Comparison of ENCODE assay signal across 8 cellular contexts in the genomic region with DNA sequence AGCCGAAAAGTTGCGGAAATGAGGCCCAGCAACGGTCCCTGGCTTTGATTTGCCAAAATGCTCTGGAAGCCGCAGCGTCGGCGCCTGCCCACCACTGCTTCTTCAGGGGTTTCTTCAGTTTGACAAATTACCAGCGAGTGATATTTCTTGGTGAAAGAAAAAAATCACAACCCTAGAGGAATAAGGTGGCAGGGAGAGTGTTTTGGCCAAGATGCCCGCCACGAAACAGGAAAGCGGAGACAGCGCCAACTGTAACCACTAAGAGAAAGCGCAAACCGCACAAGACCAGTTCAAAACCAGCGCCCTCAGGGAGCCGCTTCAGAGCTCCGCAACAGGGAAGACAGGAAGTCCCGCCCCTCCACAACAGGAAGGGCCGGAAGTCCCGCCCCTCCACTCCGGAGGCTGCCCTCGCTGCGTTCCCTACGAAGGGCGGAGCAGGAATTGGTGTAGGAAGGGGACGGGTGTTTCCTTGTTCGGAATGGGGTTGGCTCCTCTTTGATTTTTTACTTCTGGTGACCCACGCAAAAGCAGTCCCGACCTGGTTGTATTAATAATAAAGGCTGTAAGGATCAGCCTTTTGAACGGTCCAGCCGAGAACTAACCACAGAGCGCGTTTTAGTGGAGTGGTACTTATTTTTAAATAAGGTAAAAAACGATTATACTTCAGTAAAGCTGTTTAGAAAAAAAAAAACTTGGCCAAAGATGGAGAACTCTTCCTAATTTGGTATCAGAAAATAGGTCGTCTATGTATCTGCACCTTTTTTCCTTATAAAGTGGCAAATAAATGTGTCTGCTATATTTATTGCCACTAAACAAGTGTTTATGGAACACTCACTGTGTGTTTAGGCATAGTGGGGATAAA. TPM values are rescaled to one million over a fixed set of nuclear protein-coding genes. Genes with fewer than 3 reads are reported as not detected.
DNase-seq lines count a peak whose midpoint lies in the region; ATAC-seq and TF ChIP-seq lines count a peak whose summit lies in the region.

A gene with protein sequence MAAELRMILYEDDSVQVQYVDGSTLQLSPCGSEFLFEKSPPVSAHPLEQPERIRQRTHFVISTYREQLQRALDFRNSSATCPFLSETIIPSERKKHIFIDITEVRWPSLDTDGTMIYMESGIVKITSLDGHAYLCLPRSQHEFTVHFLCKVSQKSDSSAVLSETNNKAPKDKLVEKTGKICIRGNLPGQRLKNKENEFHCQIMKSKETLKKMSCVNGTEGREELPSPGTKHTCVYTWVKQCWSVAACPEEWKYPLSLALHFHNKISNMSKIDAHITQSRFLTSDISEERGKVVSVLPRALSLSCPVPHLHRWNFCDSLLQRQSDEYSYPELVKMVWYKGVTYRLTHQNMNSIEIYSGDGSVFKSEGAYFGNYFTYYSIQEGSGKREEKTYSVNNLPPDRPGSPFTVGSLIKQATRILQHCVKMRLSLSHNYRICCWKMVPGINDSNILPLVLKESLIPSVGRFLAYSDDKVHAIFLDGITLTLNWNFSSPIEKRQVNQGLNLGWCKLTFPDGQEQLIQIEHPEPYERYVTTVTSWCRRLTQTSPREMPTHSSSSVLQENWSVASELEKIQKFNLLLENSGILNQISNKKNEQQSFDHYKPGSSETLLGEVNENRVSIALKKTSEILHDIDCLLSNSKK (minus strand): TSS at position 333 of the 862 bp plus-strand sequence. CDS start 5,809 bp downstream, outside the sequence.

- H3K9me3 ChIP-seq in liver (ENCODE audit: control insufficient read depth in 4 of 4, low read length in 3 of 4): no peaks in the 10 kb centered on the region

- H3K36me3 ChIP-seq in liver (ENCODE audit: control insufficient read depth in 4 of 4, insufficient read depth in 3 of 4, low read depth in 1 of 4, low read length in 3 of 4): no peaks in the 10 kb centered on the region

- intact Hi-C loops in CD14-positive monocyte (cut with micrococcal nuclease): no loop called here

- peak within 1 kb of the TSS; percentile 64 to 76 for H3K9ac ChIP-seq in liver (ENCODE audit: low read depth in 1 of 2, low read length in 2 of 2)

- ATAC-seq in GM19395 (IDR thresholded peaks at IDR 0.05; ENCODE audit: unreplicated experiment) (peak; percentile 98), HG03558 (IDR thresholded peaks at IDR 0.05; ENCODE audit: extremely low read depth, unreplicated experiment) (peak; percentile 97)

- H3K4me3 ChIP-seq in liver (ENCODE audit: low read depth in 1 of 3, low read length in 3 of 3): peak within 1 kb of the TSS; percentile 62 to 88 (median 76)

- TF ChIP-seq RAD21 in liver (IDR thresholded peaks at IDR 0.05): peak; percentile 42 to 49

- H3K36me3 Mint-ChIP-seq in CD14-positive monocyte: peaks cover 0 to 3% of the 10 kb centered on the region in 2 donors

- peak within 1 kb of the TSS; percentile 89 to 94 for H3K4me3 Mint-ChIP-seq in CD14-positive monocyte

- H3K9me3 Mint-ChIP-seq in CD14-positive monocyte: peaks cover 0 to 3% (median 0%) of the 10 kb centered on the region in 7 donors

- DNase-seq in CD14-positive monocyte (ENCODE audit: low spot score) (peak; percentile 94), NCI-H748 (lab: John Stamatoyannopoulos, UW; ENCODE audit: unreplicated experiment) (peak; percentile 100), dermis microvascular lymphatic vessel endothelial cell (ENCODE audit: low read depth in 2 of 2) (peak; percentile 90 to 97)
- DNase-seq in activated CD4-positive, alpha-beta T cell treated with anti-CD3 and anti-CD28 coated beads, Interleukin-2, amount 50 U/mL, for 24 hours (ENCODE audit: low read depth in 1 of 2, low spot score in 1 of 2): peak; percentile 89 to 95
- DNase-seq in stimulated activated CD4-positive, alpha-beta T cell treated with anti-CD3 and anti-CD28 coated beads, Interleukin-4, amount 100 ng/mL, for 1 hour: peak; percentile 95

- peak within 1 kb of the TSS; percentile 85 to 94 (median 93) for H3K27ac Mint-ChIP-seq in CD14-positive monocyte

- H3K27ac ChIP-seq in liver (ENCODE audit: low read depth in 1 of 2, low read length in 2 of 2): peak within 1 kb of the TSS; percentile 56 to 68

- under 1% methylated on average over 35 of the region's 35 CpGs for WGBS in liver

- H3K27me3 ChIP-seq in liver (ENCODE audit: control insufficient read depth in 4 of 4, insufficient read depth in 4 of 4, low read length in 3 of 4): no peaks in the 10 kb centered on the region

- H3K27me3 Mint-ChIP-seq in CD14-positive monocyte (ENCODE audit: low read depth in 3 of 3): peaks cover 0 to 3% (median 0%) of the 10 kb centered on the region in 3 donors

- TF ChIP-seq CTCF in CD14-positive monocyte (IDR thresholded peaks at IDR 0.05) (no peak), liver (IDR thresholded peaks at IDR 0.05; ENCODE audit: low read depth, low read length, missing input control) (no peak)

- peaks cover 2 to 16% (median 8%) of the 10 kb centered on the region in 4 donors for H3K4me1 ChIP-seq in liver (ENCODE audit: control insufficient read depth in 4 of 4, insufficient read depth in 4 of 4, low read length in 3 of 4)

- H3K4me1 Mint-ChIP-seq in CD14-positive monocyte: peaks cover 21% of the 10 kb centered on the region

TF ChIP-seq in liver, 16 proteins besides CTCF, POLR2A, EP300 and RAD21:
- TF ChIP-seq, protein P1, sequence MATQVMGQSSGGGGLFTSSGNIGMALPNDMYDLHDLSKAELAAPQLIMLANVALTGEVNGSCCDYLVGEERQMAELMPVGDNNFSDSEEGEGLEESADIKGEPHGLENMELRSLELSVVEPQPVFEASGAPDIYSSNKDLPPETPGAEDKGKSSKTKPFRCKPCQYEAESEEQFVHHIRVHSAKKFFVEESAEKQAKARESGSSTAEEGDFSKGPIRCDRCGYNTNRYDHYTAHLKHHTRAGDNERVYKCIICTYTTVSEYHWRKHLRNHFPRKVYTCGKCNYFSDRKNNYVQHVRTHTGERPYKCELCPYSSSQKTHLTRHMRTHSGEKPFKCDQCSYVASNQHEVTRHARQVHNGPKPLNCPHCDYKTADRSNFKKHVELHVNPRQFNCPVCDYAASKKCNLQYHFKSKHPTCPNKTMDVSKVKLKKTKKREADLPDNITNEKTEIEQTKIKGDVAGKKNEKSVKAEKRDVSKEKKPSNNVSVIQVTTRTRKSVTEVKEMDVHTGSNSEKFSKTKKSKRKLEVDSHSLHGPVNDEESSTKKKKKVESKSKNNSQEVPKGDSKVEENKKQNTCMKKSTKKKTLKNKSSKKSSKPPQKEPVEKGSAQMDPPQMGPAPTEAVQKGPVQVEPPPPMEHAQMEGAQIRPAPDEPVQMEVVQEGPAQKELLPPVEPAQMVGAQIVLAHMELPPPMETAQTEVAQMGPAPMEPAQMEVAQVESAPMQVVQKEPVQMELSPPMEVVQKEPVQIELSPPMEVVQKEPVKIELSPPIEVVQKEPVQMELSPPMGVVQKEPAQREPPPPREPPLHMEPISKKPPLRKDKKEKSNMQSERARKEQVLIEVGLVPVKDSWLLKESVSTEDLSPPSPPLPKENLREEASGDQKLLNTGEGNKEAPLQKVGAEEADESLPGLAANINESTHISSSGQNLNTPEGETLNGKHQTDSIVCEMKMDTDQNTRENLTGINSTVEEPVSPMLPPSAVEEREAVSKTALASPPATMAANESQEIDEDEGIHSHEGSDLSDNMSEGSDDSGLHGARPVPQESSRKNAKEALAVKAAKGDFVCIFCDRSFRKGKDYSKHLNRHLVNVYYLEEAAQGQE (IDR thresholded peaks at IDR 0.05): peak; percentile 75
- TF ChIP-seq JUND (IDR thresholded peaks at IDR 0.05) (no peak), FOXA2 (IDR thresholded peaks at IDR 0.05) (no peak), YY1 (IDR thresholded peaks at IDR 0.05) (peak; percentile 91), RXRA (IDR thresholded peaks at IDR 0.05) (peak in 1 of 2 donors; percentile 11), HNF4A (conservative IDR thresholded peaks at IDR 0.05) (peak in 1 of 2 donors; percentile 4), EGR1 (IDR thresholded peaks at IDR 0.05; ENCODE audit: low read depth in 2 of 2) (peak in 1 of 2 donors; percentile 41), SP1 (IDR thresholded peaks at IDR 0.05) (peak; percentile 42), HNF4G (IDR thresholded peaks at IDR 0.05) (no peak), NR2F2 (IDR thresholded peaks at IDR 0.05) (no peak), FOXA1 (IDR thresholded peaks at IDR 0.05) (peak; percentile 61), GABPA (IDR thresholded peaks at IDR 0.05 in 1 of 2, conservative IDR thresholded peaks at IDR 0.05 in 1 of 2) (peak; percentile 99), TAF1 (conservative IDR thresholded peaks at IDR 0.05) (peak; percentile 95)
- TF ChIP-seq, protein P2, sequence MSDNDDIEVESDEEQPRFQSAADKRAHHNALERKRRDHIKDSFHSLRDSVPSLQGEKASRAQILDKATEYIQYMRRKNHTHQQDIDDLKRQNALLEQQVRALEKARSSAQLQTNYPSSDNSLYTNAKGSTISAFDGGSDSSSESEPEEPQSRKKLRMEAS (IDR thresholded peaks at IDR 0.05): peak; percentile 70
- TF ChIP-seq, protein P3, sequence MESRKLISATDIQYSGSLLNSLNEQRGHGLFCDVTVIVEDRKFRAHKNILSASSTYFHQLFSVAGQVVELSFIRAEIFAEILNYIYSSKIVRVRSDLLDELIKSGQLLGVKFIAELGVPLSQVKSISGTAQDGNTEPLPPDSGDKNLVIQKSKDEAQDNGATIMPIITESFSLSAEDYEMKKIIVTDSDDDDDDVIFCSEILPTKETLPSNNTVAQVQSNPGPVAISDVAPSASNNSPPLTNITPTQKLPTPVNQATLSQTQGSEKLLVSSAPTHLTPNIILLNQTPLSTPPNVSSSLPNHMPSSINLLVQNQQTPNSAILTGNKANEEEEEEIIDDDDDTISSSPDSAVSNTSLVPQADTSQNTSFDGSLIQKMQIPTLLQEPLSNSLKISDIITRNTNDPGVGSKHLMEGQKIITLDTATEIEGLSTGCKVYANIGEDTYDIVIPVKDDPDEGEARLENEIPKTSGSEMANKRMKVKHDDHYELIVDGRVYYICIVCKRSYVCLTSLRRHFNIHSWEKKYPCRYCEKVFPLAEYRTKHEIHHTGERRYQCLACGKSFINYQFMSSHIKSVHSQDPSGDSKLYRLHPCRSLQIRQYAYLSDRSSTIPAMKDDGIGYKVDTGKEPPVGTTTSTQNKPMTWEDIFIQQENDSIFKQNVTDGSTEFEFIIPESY (IDR thresholded peaks at IDR 0.05): peak; percentile 39
- TF ChIP-seq, protein P4, sequence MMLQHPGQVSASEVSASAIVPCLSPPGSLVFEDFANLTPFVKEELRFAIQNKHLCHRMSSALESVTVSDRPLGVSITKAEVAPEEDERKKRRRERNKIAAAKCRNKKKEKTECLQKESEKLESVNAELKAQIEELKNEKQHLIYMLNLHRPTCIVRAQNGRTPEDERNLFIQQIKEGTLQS (IDR thresholded peaks at IDR 0.05): no peak

RNA-seq across cellular contexts. Expression of the gene that starts here (rescaled TPM):
- polyA plus RNA-seq in CD14-positive monocyte: under 1 TPM; 0.17 to 0.29 TPM
- total RNA-seq in dermis microvascular lymphatic vessel endothelial cell: 1.6 and 3.7 TPM in 2 replicates
- 1 to 10 TPM in 1 of 2 donors, under 1 TPM in 1; 0.59 to 3.0 TPM for total RNA-seq in liver
- polyA plus RNA-seq in liver: under 1 TPM; 0.31 to 0.33 TPM

Comparison
In these comparisons a context has a peak if more than half of its experiments do, and no peak if none do; other contexts are left out.
1. Peak in every context shown above with its lines: DNase-seq, ATAC-seq, H3K4me3 ChIP-seq and H3K27ac ChIP-seq.
2. Peak in DNase-seq in CD14-positive monocyte; RNA of the gene not detected or under 1 TPM.